4 cellular contexts compared by ENCODE assay signal in genomic region chr3:37458162-37458895, GRCh38.
A peak's percentile ranks its signal among the peaks of the same experiment; 100 is the strongest.
TF ChIP-seq lines count a peak whose summit lies in the region.

No MANE protein-coding gene starts in this region.

TF ChIP-seq in liver, 16 proteins besides CTCF, POLR2A, EP300 and RAD21 (continues in another document):
- TF ChIP-seq ZBTB33 (IDR thresholded peaks at IDR 0.05) (no peak), FOXA2 (IDR thresholded peaks at IDR 0.05) (no peak), TAF1 (conservative IDR thresholded peaks at IDR 0.05) (no peak), EGR1 (IDR thresholded peaks at IDR 0.05; ENCODE audit: low read depth in 2 of 2) (no peak), HNF4G (IDR thresholded peaks at IDR 0.05) (no peak), FOXA1 (IDR thresholded peaks at IDR 0.05) (no peak), JUND (IDR thresholded peaks at IDR 0.05) (no peak), GABPA (IDR thresholded peaks at IDR 0.05 in 1 of 2, conservative IDR thresholded peaks at IDR 0.05 in 1 of 2) (no peak), SP1 (IDR thresholded peaks at IDR 0.05) (no peak), REST (IDR thresholded peaks at IDR 0.05) (no peak), HNF4A (conservative IDR thresholded peaks at IDR 0.05) (no peak), RXRA (IDR thresholded peaks at IDR 0.05) (no peak), NR2F2 (IDR thresholded peaks at IDR 0.05) (no peak)

TF ChIP-seq in HepG2, 621 proteins besides CTCF, POLR2A, EP300 and RAD21 (continues in another document):
- TF ChIP-seq ZNF253 (CRISPR knock-in tag; IDR thresholded peaks at IDR 0.05; ENCODE audit: borderline replicate concordance), result no peak
- no peak for TF ChIP-seq NAIF1 (CRISPR knock-in tag; IDR thresholded peaks at IDR 0.05; ENCODE audit: borderline replicate concordance)
- TF ChIP-seq ZSCAN9 (CRISPR knock-in tag; IDR thresholded peaks at IDR 0.05; ENCODE audit: borderline replicate concordance), result no peak
- TF ChIP-seq BCLAF1 (IDR thresholded peaks at IDR 0.05), result no peak
- no peak for TF ChIP-seq POLR2AphosphoS5 (IDR thresholded peaks at IDR 0.05; ENCODE audit: low read depth, low read length)
- TF ChIP-seq ZNF607 (CRISPR knock-in tag; IDR thresholded peaks at IDR 0.05; ENCODE audit: borderline replicate concordance), result no peak
- TF ChIP-seq ZNF160 (CRISPR knock-in tag; IDR thresholded peaks at IDR 0.05), result no peak
- no peak for TF ChIP-seq ZNF879 (CRISPR knock-in tag; IDR thresholded peaks at IDR 0.05)
- TF ChIP-seq ZBTB2 (CRISPR knock-in tag; IDR thresholded peaks at IDR 0.05; ENCODE audit: low read depth), result no peak
- no peak for TF ChIP-seq STAT6 (CRISPR knock-in tag; IDR thresholded peaks at IDR 0.05; ENCODE audit: borderline replicate concordance)
- TF ChIP-seq SNRNP70 (IDR thresholded peaks at IDR 0.05; ENCODE audit: low read depth, low read length), result no peak

TF ChIP-seq in K562, 482 proteins besides CTCF, POLR2A, EP300 and RAD21:
- TF ChIP-seq GATA2 (CRISPR knock-in tag; IDR thresholded peaks at IDR 0.05) (0 out of 2 replicates have a peak, but pooled peaks have one; percentile 21), CTBP1 (IDR thresholded peaks at IDR 0.05; ENCODE audit: borderline replicate concordance) (0 out of 2 replicates have a peak, but pooled peaks have one; percentile 44), SPI1 (IDR thresholded peaks at IDR 0.05; ENCODE audit: borderline replicate concordance, low read depth, low read length) (peak; percentile 51; the same call in 1 of the 2 replicates), HDAC3 (IDR thresholded peaks at IDR 0.05; ENCODE audit: borderline replicate concordance, partially characterized antibody) (no peak)

TF ChIP-seq in HEK293T, 16 proteins besides CTCF, POLR2A, EP300 and RAD21:
- no peak for TF ChIP-seq PKNOX1 (IDR thresholded peaks at IDR 0.05)
- TF ChIP-seq FOXK2 (IDR thresholded peaks at IDR 0.05), result no peak
- no peak for TF ChIP-seq FOXA1 (IDR thresholded peaks at IDR 0.05)
